Comparison of ENCODE assay signal across 16 cellular contexts in the genomic region with DNA sequence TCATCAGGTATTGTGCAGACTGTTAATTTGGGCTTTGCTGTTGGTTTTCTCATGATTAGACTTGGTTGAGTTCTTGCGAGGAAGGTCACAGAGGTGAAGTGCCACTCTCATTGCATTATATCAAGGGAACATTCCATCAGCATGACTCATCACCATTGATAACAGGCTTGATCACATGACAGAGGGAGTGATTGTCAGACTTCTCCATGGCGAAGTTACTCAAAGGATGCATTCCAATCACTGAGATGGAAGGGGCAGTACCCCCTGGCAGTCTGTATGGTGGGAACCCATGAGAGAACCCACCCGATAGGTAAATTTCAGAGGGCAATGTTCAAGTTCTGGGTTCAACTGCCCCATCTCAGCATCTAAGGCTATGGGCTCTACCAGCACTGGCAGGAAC. TPM values are rescaled to one million over a fixed set of nuclear protein-coding genes. Genes with fewer than 3 reads are reported as not detected.
DNase-seq lines count a peak whose midpoint lies in the region; ATAC-seq and TF ChIP-seq lines count a peak whose summit lies in the region.
"Had no signal": no experiment of that assay in that cellular context is flagged by ENCODE, and none has a peak within 500 bp of the region (broad histone marks: within the 10 kb centered on the region; RNA-seq: fewer than 3 reads in every experiment).

No MANE protein-coding gene starts in this region.

- H3K36me3 Mint-ChIP-seq in WTC11, result no peaks in the 10 kb centered on the region

- CTCF ChIA-PET in A673 (lab: Charles Lee) (no interaction called here), WTC11 (lab: Charles Lee) (interaction anchor here (2.0 kb wide), 1 partner anchor 38 kb away, joined by 20 read pairs; no protein-coding TSS in a partner anchor)

- ATAC-seq in WTC11 (no peak), omental fat pad (ENCODE audit: low FRiP score) (no peak)

- H3K27me3 Mint-ChIP-seq in WTC11 (ENCODE audit: low read depth), result no peaks in the 10 kb centered on the region; the same call in 1 of the 2 replicates

- no peak overlapping the region for H3K27ac ChIP-seq in A673 (ENCODE audit: low read depth, low read length, poor library complexity, severe bottlenecking)
- no peak overlapping the region for H3K27ac ChIP-seq in coronary artery

- no peak overlapping the region for H3K4me3 ChIP-seq in A673 (ENCODE audit: low read depth, low read length, poor library complexity, severe bottlenecking)
- H3K4me3 ChIP-seq in coronary artery, result no peak overlapping the region
- H3K4me3 ChIP-seq: MG63 had no signal

- H3K4me3 Mint-ChIP-seq in WTC11, result no peak overlapping the region
- H3K4me3 Mint-ChIP-seq: stimulated activated naive CD8-positive, alpha-beta T cell treated with anti-CD3 and anti-CD28 coated beads, Interleukin-15, Interleukin-2, amounts not matched to agents 100 ng/mL and 50 ng/mL, for 24 hours; T-helper 2 cell treated with Interferon-gamma antibody and Interleukin-4, amounts not matched to agents 5 μg/mL and 100 μg/mL, for 36 hours had no signal

- POLR2A ChIA-PET in A673 (lab: Charles Lee; ENCODE audit: low non-redundant PET) (no interaction called here), WTC11 (lab: Charles Lee) (no interaction called here)

- no peaks in the 10 kb centered on the region for H3K27me3 ChIP-seq in A673 (replicated peaks; ENCODE audit: insufficient read depth, low read depth, low read length, poor library complexity)
- H3K27me3 ChIP-seq: BE2C, MG63, neutrophil had no signal

- H3K27ac Mint-ChIP-seq in WTC11, result no peak overlapping the region
- H3K27ac Mint-ChIP-seq: stimulated activated naive CD8-positive, alpha-beta T cell treated with anti-CD3 and anti-CD28 coated beads, Interleukin-15, Interleukin-2, amounts not matched to agents 100 ng/mL and 50 ng/mL, for 24 hours; T-helper 2 cell treated with Interferon-gamma antibody and Interleukin-4, amounts not matched to agents 5 μg/mL and 100 μg/mL, for 36 hours had no signal

- H3K9me3 Mint-ChIP-seq in WTC11, result no peaks in the 10 kb centered on the region
- H3K9me3 Mint-ChIP-seq: stimulated activated naive CD8-positive, alpha-beta T cell treated with anti-CD3 and anti-CD28 coated beads, Interleukin-15, Interleukin-2, amounts not matched to agents 100 ng/mL and 50 ng/mL, for 24 hours; T-helper 2 cell treated with Interferon-gamma antibody and Interleukin-4, amounts not matched to agents 5 μg/mL and 100 μg/mL, for 36 hours had no signal

- no peaks in the 10 kb centered on the region for H3K9me3 ChIP-seq in A673 (ENCODE audit: low read depth, low read length, poor library complexity, severe bottlenecking)
- H3K9me3 ChIP-seq: BE2C, MG63, neutrophil had no signal

- no peaks in the 10 kb centered on the region for H3K4me1 ChIP-seq in A673 (ENCODE audit: insufficient read depth, low read length, poor library complexity, severe bottlenecking)

- peak; percentile 26 for DNase-seq in A673 (ENCODE audit: low spot score)
- DNase-seq in HS-27A (ENCODE audit: low read depth), result peak; percentile 68
- DNase-seq in WTC11 (ENCODE audit: low spot score), result peak; percentile 4
- peak; percentile 24 for DNase-seq in kidney glomerular epithelial cell (lab: John Stamatoyannopoulos, UW)
- DNase-seq in omental fat pad (ENCODE audit: low spot score), result no peak
- no peak for DNase-seq in NCI-H446 (lab: John Stamatoyannopoulos, UW)
- no peak for DNase-seq in coronary artery (ENCODE audit: low spot score)
- no peak for DNase-seq in GOT3 (lab: John Stamatoyannopoulos, UW)
- DNase-seq: activated CD8-positive, alpha-beta memory T cell treated with anti-CD3 and anti-CD28 coated beads, Interleukin-2, amount 50 U/mL, for 4 hours; amygdala; BE2C; kidney; MG63 had no signal

- intact Hi-C loops in A673 (cut with micrococcal nuclease; ENCODE audit: unreplicated experiment), result no loop called here

- TF ChIP-seq CTCF in A673 (conservative IDR thresholded peaks at IDR 0.05; ENCODE audit: low read depth, low read length), result no peak
- no peak for TF ChIP-seq CTCF in WTC11 (IDR thresholded peaks at IDR 0.05)
- TF ChIP-seq CTCF in omental fat pad (IDR thresholded peaks at IDR 0.05), result no peak
- no peak for TF ChIP-seq CTCF in coronary artery (IDR thresholded peaks at IDR 0.05)

- BruUV-seq in A673 (replicated peaks; lab: Mats Ljungman, UMichigan), result no TSS peak

- H3K36me3 ChIP-seq in A673 (ENCODE audit: insufficient read depth, low read length, poor library complexity, severe bottlenecking), result no peaks in the 10 kb centered on the region
- H3K36me3 ChIP-seq: BE2C, MG63, neutrophil had no signal

- peaks cover 27% of the 10 kb centered on the region for H3K4me1 Mint-ChIP-seq in WTC11

TF ChIP-seq in WTC11, 78 proteins besides CTCF, POLR2A, EP300 and RAD21:
- TF ChIP-seq, protein P1, sequence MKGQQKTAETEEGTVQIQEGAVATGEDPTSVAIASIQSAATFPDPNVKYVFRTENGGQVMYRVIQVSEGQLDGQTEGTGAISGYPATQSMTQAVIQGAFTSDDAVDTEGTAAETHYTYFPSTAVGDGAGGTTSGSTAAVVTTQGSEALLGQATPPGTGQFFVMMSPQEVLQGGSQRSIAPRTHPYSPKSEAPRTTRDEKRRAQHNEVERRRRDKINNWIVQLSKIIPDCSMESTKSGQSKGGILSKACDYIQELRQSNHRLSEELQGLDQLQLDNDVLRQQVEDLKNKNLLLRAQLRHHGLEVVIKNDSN (CRISPR knock-in tag; IDR thresholded peaks at IDR 0.05), result 0 out of 2 replicates have a peak, but pooled peaks have one; percentile 41
- TF ChIP-seq, protein P2, sequence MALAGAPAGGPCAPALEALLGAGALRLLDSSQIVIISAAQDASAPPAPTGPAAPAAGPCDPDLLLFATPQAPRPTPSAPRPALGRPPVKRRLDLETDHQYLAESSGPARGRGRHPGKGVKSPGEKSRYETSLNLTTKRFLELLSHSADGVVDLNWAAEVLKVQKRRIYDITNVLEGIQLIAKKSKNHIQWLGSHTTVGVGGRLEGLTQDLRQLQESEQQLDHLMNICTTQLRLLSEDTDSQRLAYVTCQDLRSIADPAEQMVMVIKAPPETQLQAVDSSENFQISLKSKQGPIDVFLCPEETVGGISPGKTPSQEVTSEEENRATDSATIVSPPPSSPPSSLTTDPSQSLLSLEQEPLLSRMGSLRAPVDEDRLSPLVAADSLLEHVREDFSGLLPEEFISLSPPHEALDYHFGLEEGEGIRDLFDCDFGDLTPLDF (CRISPR knock-in tag; IDR thresholded peaks at IDR 0.05), result no peak
TF ChIP-seq in WTC11: peak in this region for 1.

RNA-seq across cellular contexts. Expression of a gene that starts 19.4 kb away (rescaled TPM):
- total RNA-seq in A673 (2021) (not detected in 2 replicates), WTC11 (2021) (0.94 to 1.2 TPM (median 1.2 TPM) in 3 replicates), omental fat pad (1 to 10 TPM in 1 of 4 donors, under 1 TPM in 3; 0.47 to 1.1 (median 0.64) TPM)

RNA-seq across cellular contexts. Expression of a gene that starts 56.6 kb away (rescaled TPM):
- 40.0 and 44.7 TPM in 2 replicates for total RNA-seq in A673 (2021)
- total RNA-seq in WTC11 (2021), result 8.4 to 10.1 TPM (median 8.8 TPM) in 3 replicates
- 10 to 100 TPM; 15.4 to 37.8 (median 31.9) TPM for total RNA-seq in omental fat pad

Comparison
In these comparisons a context has a peak if more than half of its experiments do, and no peak if none do; other contexts are left out.
1. DNase-seq: peak in A673 (single experiment), HS-27A (single experiment), WTC11 (single experiment) and kidney glomerular epithelial cell (single experiment); none in omental fat pad (single experiment), NCI-H446 (0 of 2), coronary artery (single experiment) and GOT3 (single experiment).